ENCODE assay signal across 30 cellular contexts in genomic region chr1:199073166-199073565, GRCh38.
DNase-seq lines count a peak whose midpoint lies in the region; ATAC-seq, FAIRE-seq and TF ChIP-seq lines count a peak whose summit lies in the region.
"Had no signal": no experiment of that assay in that cellular context is flagged by ENCODE, and none has a peak within 500 bp of the region (broad histone marks: within the 10 kb centered on the region; RNA-seq: fewer than 3 reads in every experiment).

No MANE protein-coding gene starts in this region.

- no peaks in the 10 kb centered on the region for H3K36me3 Mint-ChIP-seq in activated naive CD8-positive, alpha-beta T cell treated with anti-CD3 and anti-CD28 coated beads, Interleukin-2, amount 50 U/mL, for 24 hours (ENCODE audit: low read depth)
- H3K36me3 Mint-ChIP-seq: natural killer cell had no signal

- H4K20me1 ChIP-seq in DND-41 (ENCODE audit: insufficient read depth, low read length) (no peaks in the 10 kb centered on the region), keratinocyte (ENCODE audit: control insufficient read depth, extremely low read depth, insufficient read depth, low read length) (no peaks in the 10 kb centered on the region)

- peak; percentile 68 for FAIRE-seq in keratinocyte (lab: Jason Lieb, UNC)
- FAIRE-seq: HTR-8/SVneo had no signal

- no peak overlapping the region for H3K4me3 Mint-ChIP-seq in activated naive CD8-positive, alpha-beta T cell treated with anti-CD3 and anti-CD28 coated beads, Interleukin-2, amount 50 U/mL, for 24 hours
- H3K4me3 Mint-ChIP-seq: activated CD4-positive, alpha-beta memory T cell treated with anti-CD3 and anti-CD28 coated beads, Interleukin-2, amount 10 ng/mL, durations not matched to agents 7 days and 5 days; natural killer cell had no signal

- no peaks in the 10 kb centered on the region for H3K4me1 Mint-ChIP-seq in activated naive CD8-positive, alpha-beta T cell treated with anti-CD3 and anti-CD28 coated beads, Interleukin-2, amount 50 U/mL, for 24 hours
- H3K4me1 Mint-ChIP-seq: natural killer cell had no signal

- WGBS in aorta, 2 donors: 89 to 97% methylated on average over 1 of the region's 1 CpG

- intact Hi-C loops in aorta (cut with DNase I): no loop called here

- DNase-seq in DND-41: no peak
- DNase-seq in SK-MEL-5 (ENCODE audit: low read depth, low spot score): peak; percentile 50
- DNase-seq in keratinocyte (ENCODE audit: low read depth, low spot score): peak; percentile 33
- no peak for DNase-seq in aorta
- DNase-seq in activated naive CD8-positive, alpha-beta T cell treated with anti-CD3 and anti-CD28 coated beads, Interleukin-2, amount 50 U/mL, for 24 hours: no peak
- DNase-seq in stimulated activated CD8-positive, alpha-beta memory T cell treated with anti-CD3 and anti-CD28 coated beads, Interleukin-4, amount 100 ng/mL, for 48 hours: no peak
- DNase-seq: activated CD4-positive, alpha-beta memory T cell treated with anti-CD3 and anti-CD28 coated beads, Interleukin-2, amount 10 ng/mL, durations not matched to agents 7 days and 5 days; activated CD4-positive, CD25-positive, alpha-beta regulatory T cell treated with anti-CD3 and anti-CD28 coated beads, Interleukin-2, amount 50 U/mL, for 72 hours; activated CD8-positive, alpha-beta memory T cell treated with anti-CD3 and anti-CD28 coated beads, Interleukin-2, amount 50 U/mL, for 4 hours; activated naive CD4-positive, alpha-beta T cell; C1 segment of cervical spinal cord; COR-L47; DMS79 treated with DMSO at 0.1 percent for 48 hours; dorsolateral prefrontal cortex; GOT3; hippocampal formation; left cardiac atrium; natural killer cell; NCI-H1417 treated with DMSO at 0.1 percent for 48 hours; NCI-H2029 treated with DMSO at 0.1 percent for 48 hours; NCI-H748 treated with DMSO at 0.1 percent for 48 hours; nucleus accumbens; sigmoid colon; stimulated activated CD4-positive, alpha-beta T cell treated with anti-CD3 and anti-CD28 coated beads, Interleukin-4, amount 100 ng/mL, for 1 hour had no signal

- no peaks in the 10 kb centered on the region for H3K27me3 Mint-ChIP-seq in activated naive CD8-positive, alpha-beta T cell treated with anti-CD3 and anti-CD28 coated beads, Interleukin-2, amount 50 U/mL, for 24 hours
- H3K27me3 Mint-ChIP-seq: progenitor cell of endocrine pancreas had no signal

- H3K36me3 ChIP-seq in DND-41 (ENCODE audit: insufficient read depth, low read length): no peaks in the 10 kb centered on the region
- H3K36me3 ChIP-seq in KOPT-K1 (ENCODE audit: insufficient read depth, low read length): peaks cover 10% of the 10 kb centered on the region; the same call in 1 of the 2 replicates
- H3K36me3 ChIP-seq in keratinocyte (ENCODE audit: control insufficient read depth in 2 of 2, extremely low read depth in 1 of 2, insufficient read depth in 2 of 2, low read length in 2 of 2): no peaks in the 10 kb centered on the region
- H3K36me3 ChIP-seq in aorta (ENCODE audit: control insufficient read depth in 1 of 2, insufficient read depth in 2 of 2, low read length in 1 of 2): no peaks in the 10 kb centered on the region
- H3K36me3 ChIP-seq: sigmoid colon, SJSA1, tibial nerve had no signal

- dilution Hi-C loops in keratinocyte (cut with MboI; ENCODE audit: extremely low pct_ligation_motif_present, low sequenced_read_pairs): no loop called here

- no peaks in the 10 kb centered on the region for H3K9me3 ChIP-seq in DND-41 (ENCODE audit: insufficient read depth, low read length, severe bottlenecking)
- H3K9me3 ChIP-seq in KOPT-K1 (ENCODE audit: insufficient read depth, low read length, poor library complexity, severe bottlenecking): no peaks in the 10 kb centered on the region
- H3K9me3 ChIP-seq in keratinocyte (ENCODE audit: control insufficient read depth, low read depth, low read length): no peaks in the 10 kb centered on the region
- no peaks in the 10 kb centered on the region for H3K9me3 ChIP-seq in aorta (ENCODE audit: control insufficient read depth, low read length)
- H3K9me3 ChIP-seq: sigmoid colon, SJSA1, tibial nerve had no signal

- ATAC-seq in DND-41 (ENCODE audit: insufficient read depth, low read depth) (no peak), aorta (ENCODE audit: low FRiP score) (no peak)
- ATAC-seq in activated naive CD8-positive, alpha-beta T cell treated with anti-CD3 and anti-CD28 coated beads, Interleukin-2, amount 50 U/mL, for 24 hours: no peak
- ATAC-seq: left cardiac atrium, natural killer cell had no signal

- H3K27me3 ChIP-seq in DND-41 (ENCODE audit: insufficient read depth, low read length, poor library complexity): no peaks in the 10 kb centered on the region
- no peaks in the 10 kb centered on the region for H3K27me3 ChIP-seq in keratinocyte (ENCODE audit: control insufficient read depth, extremely low read depth, insufficient read depth, low read length)
- H3K27me3 ChIP-seq in aorta (ENCODE audit: control insufficient read depth in 1 of 2, insufficient read depth in 2 of 2, low read length in 1 of 2): no peaks in the 10 kb centered on the region
- H3K27me3 ChIP-seq: dorsolateral prefrontal cortex, sigmoid colon, SJSA1, tibial nerve had no signal

- H3K79me2 ChIP-seq in DND-41 (ENCODE audit: insufficient read depth, low read length) (no peaks in the 10 kb centered on the region), keratinocyte (ENCODE audit: control insufficient read depth, insufficient read depth, low read length) (no peaks in the 10 kb centered on the region)

- peak overlapping the region; percentile 60; the same call in 1 of the 2 replicates for H2AFZ ChIP-seq in DND-41 (ENCODE audit: low read depth, low read length)
- no peak overlapping the region for H2AFZ ChIP-seq in keratinocyte (ENCODE audit: control insufficient read depth, low read length)

- TF ChIP-seq CTCF in DND-41 (IDR thresholded peaks at IDR 0.05; ENCODE audit: borderline replicate concordance, extremely low read depth, low read length, poor library complexity, severe bottlenecking) (no peak), keratinocyte (optimal IDR thresholded peaks at IDR 0.05 in 1 of 3, IDR thresholded peaks at IDR 0.05 in 1 of 3, conservative IDR thresholded peaks at IDR 0.05 in 1 of 3; ENCODE audit: extremely low read depth in 1 of 3, insufficient read depth in 2 of 3, low read length in 3 of 3) (no peak)

- H3K4me1 ChIP-seq in DND-41 (ENCODE audit: insufficient read depth, low read length) (peaks cover 34% of the 10 kb centered on the region), keratinocyte (ENCODE audit: control insufficient read depth, extremely low read depth, insufficient read depth, low read length) (no peaks in the 10 kb centered on the region), aorta (ENCODE audit: control insufficient read depth in 1 of 2, insufficient read depth in 2 of 2, low read length in 2 of 2) (no peaks in the 10 kb centered on the region)
- H3K4me1 ChIP-seq: sigmoid colon, SJSA1, tibial nerve had no signal

- H3K9me3 Mint-ChIP-seq in activated naive CD8-positive, alpha-beta T cell treated with anti-CD3 and anti-CD28 coated beads, Interleukin-2, amount 50 U/mL, for 24 hours: no peaks in the 10 kb centered on the region
- H3K9me3 Mint-ChIP-seq: activated CD4-positive, alpha-beta memory T cell treated with anti-CD3 and anti-CD28 coated beads, Interleukin-2, amount 10 ng/mL, durations not matched to agents 7 days and 5 days; natural killer cell had no signal

- H3K4me2 ChIP-seq in DND-41 (ENCODE audit: insufficient read depth, low read length): peak overlapping the region; percentile 22; the same call in 1 of the 2 replicates
- no peak overlapping the region for H3K4me2 ChIP-seq in keratinocyte (ENCODE audit: control insufficient read depth, extremely low read depth, insufficient read depth, low read depth, low read length)

- H3K27ac Mint-ChIP-seq in activated naive CD8-positive, alpha-beta T cell treated with anti-CD3 and anti-CD28 coated beads, Interleukin-2, amount 50 U/mL, for 24 hours: no peak overlapping the region
- H3K27ac Mint-ChIP-seq: activated CD4-positive, alpha-beta memory T cell treated with anti-CD3 and anti-CD28 coated beads, Interleukin-2, amount 10 ng/mL, durations not matched to agents 7 days and 5 days; natural killer cell; progenitor cell of endocrine pancreas had no signal

- in situ Hi-C loops in SK-MEL-5 (cut with HindIII; ENCODE audit: low pct_unique_long_range_greater_than_20kb, low sequenced_read_pairs): no loop called here

- H3K9ac ChIP-seq in DND-41 (ENCODE audit: low read depth, low read length) (peak overlapping the region; percentile 5; the same call in 1 of the 2 replicates), keratinocyte (ENCODE audit: control insufficient read depth, extremely low read depth, insufficient read depth, low read length) (no peak overlapping the region)

- H3K27ac ChIP-seq in DND-41 (ENCODE audit: low read length) (peak overlapping the region; percentile 51), KOPT-K1 (ENCODE audit: low read depth, low read length, poor library complexity, severe bottlenecking) (peak overlapping the region; percentile 96), keratinocyte (ENCODE audit: control insufficient read depth, insufficient read depth, low read length) (no peak overlapping the region), aorta (ENCODE audit: low read depth in 1 of 2, low read length in 2 of 2) (no peak overlapping the region)
- H3K27ac ChIP-seq: sigmoid colon, SJSA1, tibial nerve had no signal

- no peaks in the 10 kb centered on the region for H3K9me1 ChIP-seq in keratinocyte (ENCODE audit: control insufficient read depth, extremely low read depth, insufficient read depth, low read length)

- H3K4me3 ChIP-seq in DND-41 (ENCODE audit: low read depth in 1 of 2, low read length in 2 of 2) (no peak overlapping the region), keratinocyte (ENCODE audit: control insufficient read depth in 2 of 3, extremely low read depth in 1 of 3, insufficient read depth in 2 of 3, low read depth in 1 of 3, low read length in 3 of 3) (no peak overlapping the region), aorta (ENCODE audit: low read length in 2 of 2) (no peak overlapping the region)
- H3K4me3 ChIP-seq: dorsolateral prefrontal cortex, lung, sigmoid colon, SJSA1, tibial nerve had no signal

Comparison
In these comparisons a context has a peak if more than half of its experiments do, and no peak if none do; other contexts are left out.
1. DNase-seq: peak in SK-MEL-5 (single experiment) and keratinocyte (single experiment); none in DND-41 (single experiment), aorta (0 of 2), activated naive CD8-positive, alpha-beta T cell treated with anti-CD3 and anti-CD28 coated beads, Interleukin-2, amount 50 U/mL, for 24 hours (single experiment) and stimulated activated CD8-positive, alpha-beta memory T cell treated with anti-CD3 and anti-CD28 coated beads, Interleukin-4, amount 100 ng/mL, for 48 hours (single experiment).
2. H3K27ac ChIP-seq: peak in DND-41 (single experiment) and KOPT-K1 (single experiment); none in keratinocyte (single experiment) and aorta (0 of 2).